ENCODE assay signal across 1 cellular context in genomic region chr3:46585799-46586693, GRCh38.
TF ChIP-seq lines count a peak whose summit lies in the region.

No MANE protein-coding gene starts in this region.

TF ChIP-seq in GM23338, 12 proteins besides CTCF, POLR2A, EP300 and RAD21:
- TF ChIP-seq ZNF462 (CRISPR knock-in tag; IDR thresholded peaks at IDR 0.05), result peak; percentile 54; the same call in 1 of the 2 replicates
- TF ChIP-seq EZH2phosphoT487 (IDR thresholded peaks at IDR 0.05; ENCODE audit: unreplicated experiment), result no peak
- TF ChIP-seq POLR2AphosphoS5 (IDR thresholded peaks at IDR 0.05; ENCODE audit: low read depth), result peak; percentile 44
